In the genomic region with DNA sequence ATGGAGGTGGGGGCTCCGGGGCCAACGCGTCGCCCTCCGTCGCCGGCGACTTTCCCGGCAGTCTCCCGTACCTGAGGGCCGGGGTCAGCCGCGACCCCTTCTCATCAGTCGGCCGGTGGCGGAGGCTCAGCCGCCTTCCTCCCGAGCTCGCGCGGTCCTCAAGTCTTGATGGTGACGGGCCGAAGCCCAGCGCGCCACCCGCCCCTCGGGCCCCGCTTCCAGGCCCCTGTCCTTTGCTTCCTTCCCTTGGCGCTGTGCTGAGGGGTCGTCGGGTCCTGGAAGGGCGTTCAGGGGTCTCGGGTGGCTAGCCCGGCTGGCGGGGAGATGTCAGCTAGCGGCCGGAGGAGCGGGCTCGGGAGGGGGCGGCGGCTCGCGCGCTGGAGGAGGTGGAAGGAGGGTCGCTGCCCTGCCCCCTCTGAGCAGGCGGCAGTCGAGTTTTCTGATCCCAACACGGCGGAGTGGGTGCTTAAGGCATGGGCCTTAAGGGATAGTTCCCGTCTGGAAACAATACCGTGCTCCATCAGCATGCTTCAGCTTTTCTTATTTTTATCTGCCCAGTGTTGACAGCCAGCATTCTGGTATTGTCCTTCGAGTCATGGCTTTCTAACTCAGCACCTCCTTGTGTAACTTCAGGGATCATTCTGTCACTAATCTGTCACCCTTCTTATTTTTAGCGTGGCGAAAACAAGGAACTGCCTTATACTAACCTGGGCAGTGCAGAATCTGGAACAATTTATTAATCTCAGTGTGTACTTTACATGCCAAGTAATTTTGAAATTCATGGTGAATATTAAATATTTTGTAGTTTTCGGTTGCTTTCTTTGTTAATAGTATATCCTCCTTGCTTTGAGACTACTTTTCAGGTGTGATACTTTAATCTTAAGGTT, we compare ENCODE assay signal across 1 cellular context.
TF ChIP-seq lines count a peak whose summit lies in the region.

No MANE protein-coding gene starts in this region.

TF ChIP-seq in GM12878, 131 proteins besides CTCF, POLR2A, EP300 and RAD21:
- TF ChIP-seq NKRF (conservative IDR thresholded peaks at IDR 0.05) (0 out of 2 replicates have a peak, but pooled peaks have one; percentile 43), CEBPZ (IDR thresholded peaks at IDR 0.05; ENCODE audit: low read depth, low read length) (no peak), MEF2A (IDR thresholded peaks at IDR 0.05; ENCODE audit: insufficient read depth, low read depth, low read length) (no peak), MEF2B (IDR thresholded peaks at IDR 0.05; ENCODE audit: partially characterized antibody, poor library complexity, severe bottlenecking) (peak; percentile 33), GATAD2B (conservative IDR thresholded peaks at IDR 0.05; ENCODE audit: low read depth) (peak; percentile 89; the same call in 1 of the 2 replicates), SPI1 (IDR thresholded peaks at IDR 0.05; ENCODE audit: borderline replicate concordance, insufficient read depth, low read depth, low read length) (peak; percentile 39; the same call in 1 of the 2 replicates), ZNF622 (IDR thresholded peaks at IDR 0.05) (no peak), CBX3 (IDR thresholded peaks at IDR 0.05; ENCODE audit: borderline replicate concordance, low read depth) (no peak), RBBP5 (conservative IDR thresholded peaks at IDR 0.05) (no peak), SMARCA5 (IDR thresholded peaks at IDR 0.05) (peak; percentile 7; the same call in 1 of the 2 replicates), MXI1 (IDR thresholded peaks at IDR 0.05; ENCODE audit: low read depth, low read length) (0 out of 2 replicates have a peak, but pooled peaks have one; percentile 23), IRF3 (IDR thresholded peaks at IDR 0.05) (no peak), ASH2L (IDR thresholded peaks at IDR 0.05; ENCODE audit: borderline replicate concordance, low read depth) (peak; percentile 40; the same call in 1 of the 2 replicates)
- TF ChIP-seq, protein P1, sequence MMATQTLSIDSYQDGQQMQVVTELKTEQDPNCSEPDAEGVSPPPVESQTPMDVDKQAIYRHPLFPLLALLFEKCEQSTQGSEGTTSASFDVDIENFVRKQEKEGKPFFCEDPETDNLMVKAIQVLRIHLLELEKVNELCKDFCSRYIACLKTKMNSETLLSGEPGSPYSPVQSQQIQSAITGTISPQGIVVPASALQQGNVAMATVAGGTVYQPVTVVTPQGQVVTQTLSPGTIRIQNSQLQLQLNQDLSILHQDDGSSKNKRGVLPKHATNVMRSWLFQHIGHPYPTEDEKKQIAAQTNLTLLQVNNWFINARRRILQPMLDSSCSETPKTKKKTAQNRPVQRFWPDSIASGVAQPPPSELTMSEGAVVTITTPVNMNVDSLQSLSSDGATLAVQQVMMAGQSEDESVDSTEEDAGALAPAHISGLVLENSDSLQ (IDR thresholded peaks at IDR 0.05): 0 out of 2 replicates have a peak, but pooled peaks have one; percentile 26
- TF ChIP-seq, protein P2, sequence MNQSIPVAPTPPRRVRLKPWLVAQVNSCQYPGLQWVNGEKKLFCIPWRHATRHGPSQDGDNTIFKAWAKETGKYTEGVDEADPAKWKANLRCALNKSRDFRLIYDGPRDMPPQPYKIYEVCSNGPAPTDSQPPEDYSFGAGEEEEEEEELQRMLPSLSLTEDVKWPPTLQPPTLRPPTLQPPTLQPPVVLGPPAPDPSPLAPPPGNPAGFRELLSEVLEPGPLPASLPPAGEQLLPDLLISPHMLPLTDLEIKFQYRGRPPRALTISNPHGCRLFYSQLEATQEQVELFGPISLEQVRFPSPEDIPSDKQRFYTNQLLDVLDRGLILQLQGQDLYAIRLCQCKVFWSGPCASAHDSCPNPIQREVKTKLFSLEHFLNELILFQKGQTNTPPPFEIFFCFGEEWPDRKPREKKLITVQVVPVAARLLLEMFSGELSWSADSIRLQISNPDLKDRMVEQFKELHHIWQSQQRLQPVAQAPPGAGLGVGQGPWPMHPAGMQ (IDR thresholded peaks at IDR 0.05; ENCODE audit: borderline replicate concordance): no peak
